10 cellular contexts compared by ENCODE assay signal in the genomic region with DNA sequence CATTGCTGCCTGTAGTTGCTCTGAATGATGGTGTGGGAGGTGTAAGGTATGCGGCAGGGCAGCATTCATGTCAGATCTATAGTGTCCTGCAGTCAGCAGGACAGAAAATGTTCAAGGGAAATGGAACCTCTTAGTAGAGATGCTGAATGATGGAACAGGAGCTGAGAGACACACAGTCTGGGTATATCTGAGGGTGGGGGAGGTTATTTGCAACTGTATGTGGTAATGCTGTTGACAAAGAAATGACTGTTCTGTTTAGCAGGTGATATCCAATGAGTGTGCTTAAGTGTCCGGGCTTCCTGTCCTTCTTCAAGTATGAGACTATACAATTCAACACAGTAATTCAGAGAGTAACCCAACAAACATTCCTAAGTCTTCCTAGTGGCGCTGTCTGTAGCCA. TPM values are rescaled to one million over a fixed set of nuclear protein-coding genes. Genes with fewer than 3 reads are reported as not detected.
A peak's percentile ranks its signal among the peaks of the same experiment; 100 is the strongest.
DNase-seq lines count a peak whose midpoint lies in the region; ATAC-seq and TF ChIP-seq lines count a peak whose summit lies in the region.
"Had no signal": no experiment of that assay in that cellular context is flagged by ENCODE, and none has a peak within 500 bp of the region (broad histone marks: within the 10 kb centered on the region; RNA-seq: fewer than 3 reads in every experiment).

No MANE protein-coding gene starts in this region.

- H3K36me3 Mint-ChIP-seq in activated naive CD4-positive, alpha-beta T cell treated with anti-CD3 and anti-CD28 coated beads, Interleukin-2, amount 50 U/mL, for 24 hours = peaks cover 14% of the 10 kb centered on the region
- H3K36me3 Mint-ChIP-seq in activated CD8-positive, alpha-beta T cell treated with anti-CD3 and anti-CD28 coated beads, Interleukin-2, amount 10 ng/mL, durations not matched to agents 7 days and 5 days (ENCODE audit: low read depth) = peaks cover 65% of the 10 kb centered on the region

- peak overlapping the region; percentile 79 for H3K27ac Mint-ChIP-seq in activated naive CD4-positive, alpha-beta T cell treated with anti-CD3 and anti-CD28 coated beads, Interleukin-2, amount 50 U/mL, for 24 hours
- peak overlapping the region; percentile 2 for H3K27ac Mint-ChIP-seq in activated CD8-positive, alpha-beta T cell treated with anti-CD3 and anti-CD28 coated beads, Interleukin-2, amount 10 ng/mL, durations not matched to agents 7 days and 5 days
- H3K27ac Mint-ChIP-seq: B cell had no signal

- peaks cover 23% of the 10 kb centered on the region for H3K4me1 Mint-ChIP-seq in activated naive CD4-positive, alpha-beta T cell treated with anti-CD3 and anti-CD28 coated beads, Interleukin-2, amount 50 U/mL, for 24 hours
- peaks cover 6% of the 10 kb centered on the region for H3K4me1 Mint-ChIP-seq in activated CD8-positive, alpha-beta T cell treated with anti-CD3 and anti-CD28 coated beads, Interleukin-2, amount 10 ng/mL, durations not matched to agents 7 days and 5 days (ENCODE audit: low read depth)

- H3K27me3 ChIP-seq in left lung = no peaks in the 10 kb centered on the region

- CTCF ChIA-PET in activated CD8-positive, alpha-beta T cell treated with anti-CD3 and anti-CD28 coated beads, Interleukin-2, amount 10 ng/mL, durations not matched to agents 7 days and 5 days (lab: Charles Lee) = interaction anchor here (1.9 to 4.6 kb wide), 7 partner anchors 9 to 167 kb away, joined by 11 to 69 read pairs (median 17); a partner anchor contains a TSS

- peaks cover 0 to 67% of the 10 kb centered on the region in 2 donors for H3K36me3 ChIP-seq in left lung

- no peak for DNase-seq in activated naive CD4-positive, alpha-beta T cell treated with Interleukin-2 at 50 U/mL for 16 hours
- no peak for DNase-seq in activated CD8-positive, alpha-beta T cell treated with anti-CD3 and anti-CD28 coated beads, Interleukin-2, amount 10 ng/mL, durations not matched to agents 7 days and 5 days
- no peak for DNase-seq in left lung
- DNase-seq: stimulated activated CD4-positive, alpha-beta T cell treated with anti-CD3 and anti-CD28 coated beads, Interleukin-15, amount 100 ng/mL, for 24 hours had no signal

- POLR2A ChIA-PET in activated CD8-positive, alpha-beta T cell treated with anti-CD3 and anti-CD28 coated beads, Interleukin-2, amount 10 ng/mL, durations not matched to agents 7 days and 5 days (lab: Charles Lee) = no interaction called here

- no peaks in the 10 kb centered on the region for H3K9me3 ChIP-seq in left lung

- no peak for TF ChIP-seq CTCF in left lung (IDR thresholded peaks at IDR 0.05)

- peak overlapping the region in 1 of 2 donors; percentile 25 for H3K27ac ChIP-seq in left lung
- H3K27ac ChIP-seq in temporal lobe (ENCODE audit: low read depth, low read length) = peak overlapping the region; percentile 33

- no peaks in the 10 kb centered on the region for H3K9me3 Mint-ChIP-seq in activated naive CD4-positive, alpha-beta T cell treated with anti-CD3 and anti-CD28 coated beads, Interleukin-2, amount 50 U/mL, for 24 hours
- H3K9me3 Mint-ChIP-seq in activated CD8-positive, alpha-beta T cell treated with anti-CD3 and anti-CD28 coated beads, Interleukin-2, amount 10 ng/mL, durations not matched to agents 7 days and 5 days (ENCODE audit: insufficient read depth) = no peaks in the 10 kb centered on the region

- ATAC-seq in activated CD8-positive, alpha-beta T cell treated with anti-CD3 and anti-CD28 coated beads, Interleukin-2, amount 10 ng/mL, durations not matched to agents 7 days and 5 days = no peak
- peak; percentile 2 for ATAC-seq in left lung
- ATAC-seq in HG02759 (IDR thresholded peaks at IDR 0.05; ENCODE audit: unreplicated experiment) = no peak
- no peak for ATAC-seq in HG03460 (IDR thresholded peaks at IDR 0.05; ENCODE audit: unreplicated experiment)
- no peak for ATAC-seq in HG03039 (IDR thresholded peaks at IDR 0.05; ENCODE audit: unreplicated experiment)

- no peak overlapping the region for H3K4me3 ChIP-seq in left lung

- intact Hi-C loops in left lung (cut with DNase I) = loop anchor here in 1 of 2 donors (10.0 kb wide), 1 partner anchor 139 kb away; no protein-coding TSS in a partner anchor

- H3K4me1 ChIP-seq in left lung = peaks cover 11 to 31% of the 10 kb centered on the region in 2 donors

- no peak overlapping the region for H3K4me3 Mint-ChIP-seq in activated naive CD4-positive, alpha-beta T cell treated with anti-CD3 and anti-CD28 coated beads, Interleukin-2, amount 50 U/mL, for 24 hours
- no peak overlapping the region for H3K4me3 Mint-ChIP-seq in activated CD8-positive, alpha-beta T cell treated with anti-CD3 and anti-CD28 coated beads, Interleukin-2, amount 10 ng/mL, durations not matched to agents 7 days and 5 days
- H3K4me3 Mint-ChIP-seq: B cell had no signal

- no peaks in the 10 kb centered on the region for H3K27me3 Mint-ChIP-seq in activated naive CD4-positive, alpha-beta T cell treated with anti-CD3 and anti-CD28 coated beads, Interleukin-2, amount 50 U/mL, for 24 hours
- H3K27me3 Mint-ChIP-seq in activated CD8-positive, alpha-beta T cell treated with anti-CD3 and anti-CD28 coated beads, Interleukin-2, amount 10 ng/mL, durations not matched to agents 7 days and 5 days (ENCODE audit: low read depth) = no peaks in the 10 kb centered on the region
- H3K27me3 Mint-ChIP-seq: B cell had no signal

RNA-seq across cellular contexts. Expression of a gene that starts 46.6 kb away (rescaled TPM):
- total RNA-seq in activated CD8-positive, alpha-beta T cell treated with anti-CD3 and anti-CD28 coated beads, Interleukin-2, amount 10 ng/mL, durations not matched to agents 7 days and 5 days = not detected
- not detected for total RNA-seq in left lung
- total RNA-seq in temporal lobe = 2.5 TPM
- total RNA-seq: B cell had no signal
